ENCODE assay signal across 8 cellular contexts in the genomic region with DNA sequence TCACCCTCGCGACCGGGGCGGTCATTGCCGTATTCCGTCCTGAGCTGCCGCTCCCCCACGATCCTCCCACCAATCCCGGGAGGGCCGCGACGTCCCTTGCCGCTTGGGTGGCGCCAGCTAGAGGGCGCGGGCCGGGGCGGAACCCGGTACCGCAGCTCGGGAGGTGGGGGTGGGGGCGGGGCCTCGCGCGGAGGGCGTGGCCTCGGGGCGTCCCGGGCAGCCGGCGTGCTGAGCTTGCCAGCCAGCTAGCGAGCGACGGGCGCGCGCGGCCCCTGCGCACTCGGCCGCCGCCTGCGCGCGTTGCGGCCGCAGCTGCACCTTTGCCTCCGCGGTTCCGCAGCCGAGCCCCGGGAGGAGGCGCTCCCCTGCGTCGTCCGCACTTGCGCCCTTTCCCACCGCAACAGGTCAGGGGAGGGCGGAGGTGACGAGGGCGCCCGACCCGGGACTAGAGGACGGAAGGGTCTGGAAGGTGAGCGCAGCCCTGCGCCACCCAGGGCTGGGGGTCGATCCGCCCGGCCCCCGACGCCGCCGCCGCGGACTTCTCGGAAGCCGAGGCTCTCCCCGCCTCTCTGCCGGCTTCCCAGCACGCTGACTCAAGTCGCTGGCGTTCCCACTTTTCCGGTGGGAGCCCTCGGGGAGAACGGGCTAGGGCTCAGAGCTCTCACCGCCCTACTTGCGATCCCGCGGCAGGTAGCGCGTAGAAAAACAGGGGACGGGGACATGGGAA. TPM values are rescaled to one million over a fixed set of nuclear protein-coding genes. Genes with fewer than 3 reads are reported as not detected.
DNase-seq lines count a peak whose midpoint lies in the region; ATAC-seq and TF ChIP-seq lines count a peak whose summit lies in the region.

Gene AFF1, plus strand, starts transcription at position 240 of the 727 bp plus-strand sequence. CDS start 13,523 bp downstream, outside the sequence.

- no peak for TF ChIP-seq POLR2A in breast epithelium (IDR thresholded peaks at IDR 0.05)
- peak; percentile 32 to 91 (median 91) for TF ChIP-seq POLR2A in spleen (IDR thresholded peaks at IDR 0.05)

- peak within 1 kb of the TSS; percentile 70 to 96 (median 84) for H3K4me3 ChIP-seq in breast epithelium
- H3K4me3 ChIP-seq in spleen: peak within 1 kb of the TSS; percentile 78 to 97 (median 88)

- TF ChIP-seq CTCF in VCaP (conservative IDR thresholded peaks at IDR 0.05) (peak; percentile 72), breast epithelium (IDR thresholded peaks at IDR 0.05) (no peak), spleen (IDR thresholded peaks at IDR 0.05 in 8 of 11, conservative IDR thresholded peaks at IDR 0.05 in 3 of 11) (peak; percentile 42 to 81 (median 77))

- H3K9me3 ChIP-seq in breast epithelium (no peaks in the 10 kb centered on the region), spleen (no peaks in the 10 kb centered on the region)

- DNase-seq in ACHN: peak; percentile 92
- peak; percentile 76 for DNase-seq in NCI-H2196 (lab: John Stamatoyannopoulos, UW; ENCODE audit: unreplicated experiment)
- peak; percentile 92 for DNase-seq in breast epithelium (ENCODE audit: low spot score in 2 of 2)
- DNase-seq in iPS-NIHi7 (ENCODE audit: extremely low spot score): peak; percentile 94
- DNase-seq in spleen: peak; percentile 97

- in situ Hi-C loops in ACHN (cut with HindIII; ENCODE audit: low pct_ligation_motif_present, low pct_unique_long_range_greater_than_20kb, low sequenced_read_pairs): no loop called here

- H3K36me3 ChIP-seq in breast epithelium (no peaks in the 10 kb centered on the region), spleen (peaks cover 0 to 3% (median 0%) of the 10 kb centered on the region in 6 donors)

- H3K27ac ChIP-seq in VCaP: peak within 1 kb of the TSS; percentile 95
- peak within 1 kb of the TSS; percentile 94 to 98 for H3K27ac ChIP-seq in breast epithelium
- peak within 1 kb of the TSS; percentile 93 to 99 (median 96) for H3K27ac ChIP-seq in spleen

- peak; percentile 36 for ATAC-seq in GM18870 (IDR thresholded peaks at IDR 0.05; ENCODE audit: unreplicated experiment)
- ATAC-seq in HG03108 (IDR thresholded peaks at IDR 0.05; ENCODE audit: unreplicated experiment): peak; percentile 45

- intact Hi-C loops in breast epithelium (cut with DNase I; ENCODE audit: low total_unique reads): no loop called here
- intact Hi-C loops in spleen (cut with DNase I; ENCODE audit: low total_unique reads): loop anchor here (5.0 kb wide), 1 partner anchor 72 kb away; no protein-coding TSS in a partner anchor

- no peaks in the 10 kb centered on the region for H3K27me3 ChIP-seq in breast epithelium
- H3K27me3 ChIP-seq in spleen (replicated peaks in 1 of 7): no peaks in the 10 kb centered on the region

- 0 to 1% (median 0%) methylated on average over 13 to 92 of the region's 92 CpGs for WGBS in spleen, 5 donors

- H3K4me1 ChIP-seq in breast epithelium (peaks cover 4 to 13% of the 10 kb centered on the region in 2 donors), spleen (peaks cover 36 to 60% (median 52%) of the 10 kb centered on the region in 6 donors)

RNA-seq across cellular contexts. Expression of gene AFF1, which starts in this region (rescaled TPM):
- total RNA-seq in breast epithelium (10 to 100 TPM; 67.2 to 80.5 (median 70.5) TPM), spleen (100 to 1,000 TPM in 3 of 7 donors, 10 to 100 TPM in 4; 75.4 to 119 (median 99.6) TPM)
- 1 to 10 TPM; 4.4 to 8.2 (median 5.4) TPM for polyA plus RNA-seq in spleen

Comparison
In these comparisons a context has a peak if more than half of its experiments do, and no peak if none do; other contexts are left out.
1. Peak in every context shown above with its lines: DNase-seq, ATAC-seq, H3K4me3 ChIP-seq and H3K27ac ChIP-seq.
2. CTCF ChIP-seq: peak in VCaP (single experiment) and spleen (11 of 11); none in breast epithelium (0 of 3).